ENCODE assay signal across 7 cellular contexts in the genomic region with DNA sequence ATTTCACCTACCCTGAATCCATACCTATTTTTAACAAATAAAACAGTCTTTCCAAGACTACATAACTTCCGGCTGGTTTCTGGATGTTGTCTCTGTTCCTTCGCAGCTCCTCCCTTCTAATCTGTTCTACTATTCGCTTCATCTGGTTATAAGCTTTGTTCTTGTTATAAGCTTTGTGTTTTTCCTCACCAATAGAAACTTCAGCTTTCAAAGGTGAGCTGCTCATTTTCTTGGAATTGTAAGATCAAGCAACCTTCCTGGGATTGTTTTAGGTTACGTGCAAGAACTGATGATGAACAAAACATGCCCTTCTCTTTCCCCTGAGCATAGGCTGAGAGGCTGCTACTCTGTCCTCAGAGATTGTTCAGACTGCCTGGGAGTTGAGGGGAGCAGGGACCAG. TPM values are rescaled to one million over a fixed set of nuclear protein-coding genes. Genes with fewer than 3 reads are reported as not detected.
DNase-seq lines count a peak whose midpoint lies in the region; ATAC-seq and TF ChIP-seq lines count a peak whose summit lies in the region.

No MANE protein-coding gene starts in this region.

- DNase-seq in HAP-1 (ENCODE audit: low spot score in 2 of 2) (no peak), glutamatergic neuron (no peak), iPS-NIHi11 (ENCODE audit: low spot score) (no peak)

- in situ Hi-C loops in HAP-1 (cut with MboI; ENCODE audit: low sequenced_read_pairs): loop anchor here (10.0 kb wide), 1 partner anchor 151 kb away; no protein-coding TSS in a partner anchor

- H3K9me3 ChIP-seq in HAP-1: no peaks in the 10 kb centered on the region

- H3K9me3 Mint-ChIP-seq in glutamatergic neuron (ENCODE audit: unreplicated experiment): peaks cover 7% of the 10 kb centered on the region

- peak overlapping the region; percentile 95 for H3K4me3 Mint-ChIP-seq in glutamatergic neuron (ENCODE audit: unreplicated experiment)

- H3K36me3 ChIP-seq in HAP-1 (replicated peaks): no peaks in the 10 kb centered on the region

- ATAC-seq in HG02973 (IDR thresholded peaks at IDR 0.05; ENCODE audit: unreplicated experiment) (no peak), GM21529 (IDR thresholded peaks at IDR 0.05; ENCODE audit: unreplicated experiment) (no peak)

- H3K27me3 ChIP-seq in HAP-1 (ENCODE audit: low read depth): no peaks in the 10 kb centered on the region

- peaks cover 13% of the 10 kb centered on the region for H3K4me1 Mint-ChIP-seq in glutamatergic neuron (ENCODE audit: low read depth, unreplicated experiment)

- H3K4me3 ChIP-seq in HAP-1 (peak overlapping the region; percentile 54), WI38 (ENCODE audit: low read depth, low read length) (peak overlapping the region; percentile 79), skin epidermis (peak overlapping the region; percentile 64 to 94 (median 87))

- peaks cover 8% of the 10 kb centered on the region for H3K27me3 Mint-ChIP-seq in glutamatergic neuron (ENCODE audit: unreplicated experiment)

- H3K4me1 ChIP-seq in HAP-1: peaks cover 11% of the 10 kb centered on the region

- peak overlapping the region in 7 of 21 experiments; percentile 3 to 86 (median 79) for H3K27ac ChIP-seq in skin epidermis

- no peak for TF ChIP-seq CTCF in WI38 (IDR thresholded peaks at IDR 0.05; ENCODE audit: low read depth, low read length)
- no peak for TF ChIP-seq CTCF in glutamatergic neuron (IDR thresholded peaks at IDR 0.05; ENCODE audit: partially characterized antibody, unreplicated experiment)

- H3K27ac Mint-ChIP-seq in glutamatergic neuron (ENCODE audit: unreplicated experiment): no peak overlapping the region

- no peaks in the 10 kb centered on the region for H3K36me3 Mint-ChIP-seq in glutamatergic neuron (ENCODE audit: unreplicated experiment)

RNA-seq across cellular contexts. Expression of a gene that starts 2.1 kb away (rescaled TPM):
- 4.1 TPM for total RNA-seq in glutamatergic neuron (ENCODE audit: unreplicated experiment)
